Comparison of ENCODE assay signal across 21 cellular contexts in genomic region chr5:168829922-168830417, GRCh38.
"Had no signal": no experiment of that assay in that cellular context is flagged by ENCODE, and none has a peak within 500 bp of the region (broad histone marks: within the 10 kb centered on the region; RNA-seq: fewer than 3 reads in every experiment).

No MANE protein-coding gene starts in this region.

- DNase-seq: activated CD4-positive, alpha-beta memory T cell treated with anti-CD3 and anti-CD28 coated beads for 36 hours; activated CD4-positive, alpha-beta T cell treated with anti-CD3 and anti-CD28 coated beads, Interleukin-2, amount 10 ng/mL, durations not matched to agents 7 days and 5 days; activated gamma-delta T cell treated with Interleukin-2 at 50 U/mL for 16 hours; activated naive CD4-positive, alpha-beta T cell treated with anti-CD3 and anti-CD28 coated beads for 36 hours; activated T-cell treated with anti-CD3 and anti-CD28 coated beads, Interleukin-2, amount 50 U/mL, for 4 hours; amniotic stem cell; aorta; brain microvascular endothelial cell; MM.1S; MV-4-11; NCI-H1092; NCI-H1436 treated with DMSO at 0.1 percent for 48 hours; NCI-H1694 treated with DMSO at 0.1 percent for 48 hours; NCI-H2029; NCI-H345; NCI-H524 treated with DMSO at 0.1 percent for 48 hours; SHP77 treated with DMSO at 0.1 percent for 48 hours had no signal

- ATAC-seq: activated T-cell treated with anti-CD3 and anti-CD28 coated beads, Interleukin-2, amount 50 U/mL, for 4 hours; Panc1 had no signal

- H3K4me3 Mint-ChIP-seq: activated CD4-positive, alpha-beta memory T cell treated with anti-CD3 and anti-CD28 coated beads for 36 hours; activated CD4-positive, alpha-beta T cell treated with anti-CD3 and anti-CD28 coated beads, Interleukin-2, amount 10 ng/mL, durations not matched to agents 7 days and 5 days; activated naive CD4-positive, alpha-beta T cell treated with anti-CD3 and anti-CD28 coated beads for 36 hours; activated T-cell treated with anti-CD3 and anti-CD28 coated beads, Interleukin-2, amount 50 U/mL, for 4 hours; activated T-helper 1 cell treated with anti-CD3 and anti-CD28 coated beads, Interleukin-12 subunit alpha, Interleukin-12 subunit beta, Interleukin-2, Interleukin-4 antibody, amounts not matched to agents 30 ng/mL and 10 ng/mL and 1 ng/mL, durations not matched to agents 14 hours and 24 hours and 36 hours; T-helper 1 cell treated with Interleukin-12 subunit alpha and Interleukin-12 subunit beta and Interleukin-4 antibody, amounts not matched to agents 30 μg/mL and 1 μg/mL, for 36 hours; T-helper 2 cell treated with Interferon-gamma antibody and Interleukin-4, amounts not matched to agents 5 μg/mL and 100 μg/mL, for 36 hours had no signal

- H3K27ac Mint-ChIP-seq: activated CD4-positive, alpha-beta memory T cell treated with anti-CD3 and anti-CD28 coated beads for 36 hours; activated naive CD4-positive, alpha-beta T cell treated with anti-CD3 and anti-CD28 coated beads for 36 hours; activated T-helper 1 cell treated with anti-CD3 and anti-CD28 coated beads, Interleukin-12 subunit alpha, Interleukin-12 subunit beta, Interleukin-2, Interleukin-4 antibody, amounts not matched to agents 30 ng/mL and 10 ng/mL and 1 ng/mL, durations not matched to agents 14 hours and 24 hours and 36 hours; T-helper 1 cell treated with Interleukin-12 subunit alpha and Interleukin-12 subunit beta and Interleukin-4 antibody, amounts not matched to agents 30 μg/mL and 1 μg/mL, for 36 hours; T-helper 2 cell treated with Interferon-gamma antibody and Interleukin-4, amounts not matched to agents 5 μg/mL and 100 μg/mL, for 36 hours had no signal

- H3K27me3 Mint-ChIP-seq: activated CD4-positive, alpha-beta T cell treated with anti-CD3 and anti-CD28 coated beads, Interleukin-2, amount 10 ng/mL, durations not matched to agents 7 days and 5 days had no signal

- H3K36me3 Mint-ChIP-seq: activated CD4-positive, alpha-beta memory T cell treated with anti-CD3 and anti-CD28 coated beads for 36 hours had no signal

- H3K9me3 Mint-ChIP-seq: activated CD4-positive, alpha-beta memory T cell treated with anti-CD3 and anti-CD28 coated beads for 36 hours; activated naive CD4-positive, alpha-beta T cell treated with anti-CD3 and anti-CD28 coated beads for 36 hours; activated T-cell treated with anti-CD3 and anti-CD28 coated beads, Interleukin-2, amount 50 U/mL, for 4 hours; activated T-helper 1 cell treated with anti-CD3 and anti-CD28 coated beads, Interleukin-12 subunit alpha, Interleukin-12 subunit beta, Interleukin-2, Interleukin-4 antibody, amounts not matched to agents 30 ng/mL and 10 ng/mL and 1 ng/mL, durations not matched to agents 14 hours and 24 hours and 36 hours; T-helper 1 cell treated with Interleukin-12 subunit alpha and Interleukin-12 subunit beta and Interleukin-4 antibody, amounts not matched to agents 30 μg/mL and 1 μg/mL, for 36 hours; T-helper 2 cell treated with Interferon-gamma antibody and Interleukin-4, amounts not matched to agents 5 μg/mL and 100 μg/mL, for 36 hours had no signal
